22 cellular contexts compared by ENCODE assay signal in genomic region chr12:68094645-68095395, GRCh38.
"Had no signal": no experiment of that assay in that cellular context is flagged by ENCODE, and none has a peak within 500 bp of the region (broad histone marks: within the 10 kb centered on the region; RNA-seq: fewer than 3 reads in every experiment).

No MANE protein-coding gene starts in this region.

- ATAC-seq: left colon; left lung; lower lobe of right lung; naive thymus-derived CD8-positive, alpha-beta T cell; right cardiac atrium; sciatic nerve; upper lobe of right lung had no signal

- DNase-seq: hippocampal formation; kidney; left colon; left lung; lower lobe of right lung; mammary epithelial cell; mesenchymal stem cell; naive thymus-derived CD8-positive, alpha-beta T cell; ovary; retina; right cardiac atrium; stimulated activated CD4-positive, alpha-beta T cell treated with anti-CD3 and anti-CD28 coated beads, Interleukin-12 subunit alpha, Interleukin-12 subunit beta, amount 100 ng/mL, for 4 hours; stimulated activated CD4-positive, alpha-beta T cell treated with anti-CD3 and anti-CD28 coated beads, Interleukin-15, amount 100 ng/mL, for 24 hours; stimulated activated CD4-positive, alpha-beta T cell treated with anti-CD3 and anti-CD28 coated beads, Interleukin-2, amount 100 ng/mL, for 24 hours; stimulated activated CD4-positive, alpha-beta T cell treated with anti-CD3 and anti-CD28 coated beads, Interleukin-4, amount 100 ng/mL, for 1 hour; stimulated activated naive CD4-positive, alpha-beta T cell; tibial artery; trophoblast cell; upper lobe of right lung had no signal

- H3K27me3 Mint-ChIP-seq: stimulated activated naive CD8-positive, alpha-beta T cell treated with anti-CD3 and anti-CD28 coated beads, Interleukin-15, Interleukin-2, amounts not matched to agents 100 ng/mL and 50 ng/mL, for 24 hours had no signal

- H3K4me3 Mint-ChIP-seq: stimulated activated naive CD8-positive, alpha-beta T cell treated with anti-CD3 and anti-CD28 coated beads, Interleukin-15, Interleukin-2, amounts not matched to agents 100 ng/mL and 50 ng/mL, for 24 hours had no signal

- H3K27ac Mint-ChIP-seq: naive thymus-derived CD8-positive, alpha-beta T cell; progenitor cell of endocrine pancreas; stimulated activated naive CD8-positive, alpha-beta T cell treated with anti-CD3 and anti-CD28 coated beads, Interleukin-15, Interleukin-2, amounts not matched to agents 100 ng/mL and 50 ng/mL, for 24 hours had no signal
